ENCODE assay signal across 1 cellular context in genomic region chr11:2889399-2890273, GRCh38.
A peak's percentile ranks its signal among the peaks of the same experiment; 100 is the strongest.
TF ChIP-seq lines count a peak whose summit lies in the region.

No MANE protein-coding gene starts in this region.

TF ChIP-seq in K562, 482 proteins besides CTCF, POLR2A, EP300 and RAD21:
- TF ChIP-seq E2F6 (IDR thresholded peaks at IDR 0.05; ENCODE audit: borderline replicate concordance in 1 of 2, extremely low read depth in 1 of 2, insufficient read depth in 1 of 2, insufficient read length in 1 of 2, low read depth in 1 of 2, low read length in 1 of 2, poor library complexity in 1 of 2, severe bottlenecking in 1 of 2) (peak in 1 of 2 experiments; percentile 17), MGA (IDR thresholded peaks at IDR 0.05) (peak; percentile 44; the same call in 1 of the 2 replicates), ZNF263 (CRISPR knock-in tag; IDR thresholded peaks at IDR 0.05; ENCODE audit: borderline replicate concordance) (no peak), L3MBTL2 (IDR thresholded peaks at IDR 0.05) (0 out of 2 replicates have a peak, but pooled peaks have one; percentile 36), GTF2E2 (tag; IDR thresholded peaks at IDR 0.05) (no peak)
TF ChIP-seq in K562: peak in this region for 3.
